ENCODE assay signal across 22 cellular contexts in the genomic region with DNA sequence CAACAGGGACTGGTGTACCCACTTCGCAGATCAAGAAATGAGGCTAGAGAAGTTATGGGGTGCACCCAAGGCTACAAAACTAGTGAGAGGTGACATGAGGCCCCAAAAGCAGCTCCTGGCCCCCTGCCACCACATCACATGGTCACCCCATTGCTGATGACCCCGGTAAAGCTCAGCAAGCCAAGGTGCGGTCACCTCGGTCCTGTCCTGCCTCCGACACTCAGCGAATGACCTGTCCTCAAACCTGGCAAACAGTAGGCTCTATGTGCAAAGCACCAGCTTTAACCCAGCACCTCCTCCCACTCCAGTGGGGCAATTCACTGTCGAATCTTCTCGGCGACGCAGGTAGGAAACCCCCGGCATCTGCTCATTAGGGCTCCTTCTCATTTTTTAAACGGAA.
A peak's percentile ranks its signal among the peaks of the same experiment; 100 is the strongest.
DNase-seq lines count a peak whose midpoint lies in the region; ATAC-seq, FAIRE-seq and TF ChIP-seq lines count a peak whose summit lies in the region.
"Had no signal": no experiment of that assay in that cellular context is flagged by ENCODE, and none has a peak within 500 bp of the region (broad histone marks: within the 10 kb centered on the region; RNA-seq: fewer than 3 reads in every experiment).

No MANE protein-coding gene starts in this region.

- FAIRE-seq in A549 (lab: Jason Lieb, UNC): no peak
- FAIRE-seq: GM12891 had no signal

- H3K4me2 ChIP-seq in A549: peak overlapping the region; percentile 90

- DNase-seq in A549 (ENCODE audit: low read depth in 1 of 2, low spot score in 1 of 2) (peak; percentile 39 to 72), ascending aorta (ENCODE audit: low spot score in 2 of 2) (no peak), left lung (no peak), gastrocnemius medialis (no peak), foreskin melanocyte (no peak), DMS79 (lab: John Stamatoyannopoulos, UW) (no peak), NCI-H2081 treated with DMSO at 0.1 percent for 48 hours (lab: John Stamatoyannopoulos, UW) (no peak)
- DNase-seq: activated CD4-positive, CD25-positive, alpha-beta regulatory T cell; activated T-cell treated with anti-CD3 and anti-CD28 coated beads, Interleukin-2, amount 50 U/mL, for 72 hours; CD4-positive, CD25-positive, alpha-beta regulatory T cell; colonic mucosa; DMS153; GF-D8; NCI-H146; occipital lobe; SK-N-SH; stimulated activated naive CD4-positive, alpha-beta T cell; T-helper 9 cell had no signal

- TF ChIP-seq EP300 in A549 (IDR thresholded peaks at IDR 0.05): no peak

- POLR2A ChIA-PET in A549 (lab: Yijun Ruan, JAX): interaction anchor here (0.6 to 2.3 kb wide), 7 partner anchors 79 to 172 kb away, joined by 3 to 33 read pairs (median 9); no protein-coding TSS in a partner anchor

- 7% methylated on average over 12 of the region's 12 CpGs for WGBS in A549 (ENCODE audit: missing lambda C conversion rate)

- H3K4me3 ChIP-seq in A549 (peak overlapping the region; percentile 28), ascending aorta (no peak overlapping the region), left lung (no peak overlapping the region), gastrocnemius medialis (no peak overlapping the region)
- H3K4me3 ChIP-seq: body of pancreas, colonic mucosa had no signal

- TF ChIP-seq CTCF in A549 (IDR thresholded peaks at IDR 0.05) (no peak), ascending aorta (IDR thresholded peaks at IDR 0.05) (no peak), left lung (IDR thresholded peaks at IDR 0.05) (no peak), gastrocnemius medialis (IDR thresholded peaks at IDR 0.05 in 4 of 5, conservative IDR thresholded peaks at IDR 0.05 in 1 of 5) (no peak)

- peaks cover 10% of the 10 kb centered on the region for H3K9me3 ChIP-seq in A549
- H3K9me3 ChIP-seq in ascending aorta: no peaks in the 10 kb centered on the region
- H3K9me3 ChIP-seq in left lung: no peaks in the 10 kb centered on the region
- no peaks in the 10 kb centered on the region for H3K9me3 ChIP-seq in gastrocnemius medialis
- H3K9me3 ChIP-seq: body of pancreas, colonic mucosa, SK-N-SH had no signal

- no peak for TF ChIP-seq RAD21 in A549 (conservative IDR thresholded peaks at IDR 0.05 in 1 of 2, IDR thresholded peaks at IDR 0.05 in 1 of 2)

- intact Hi-C loops in ascending aorta (cut with DNase I): no loop called here
- intact Hi-C loops in left lung (cut with DNase I): no loop called here
- intact Hi-C loops in gastrocnemius medialis (cut with DNase I; ENCODE audit: low total_unique reads): loop anchor here (2.0 to 5.0 kb wide), 3 partner anchors 33 to 487 kb away; no protein-coding TSS in a partner anchor

- H3K27me3 ChIP-seq in ascending aorta (no peaks in the 10 kb centered on the region), left lung (no peaks in the 10 kb centered on the region), gastrocnemius medialis (no peaks in the 10 kb centered on the region)
- H3K27me3 ChIP-seq: body of pancreas, colonic mucosa had no signal

- in situ Hi-C loops in gastrocnemius medialis (cut with MboI; ENCODE audit: low sequenced_read_pairs in 4 of 4): loop anchor here (10.0 to 25.0 kb wide), 8 partner anchors 115 to 897 kb away; no protein-coding TSS in a partner anchor

- CTCF ChIA-PET in A549 (lab: Yijun Ruan, JAX): interaction anchor here (0.6 to 3.4 kb wide), 13 partner anchors 11 to 478 kb away, joined by 3 to 17 read pairs (median 5); no protein-coding TSS in a partner anchor

- ATAC-seq in A549 (peak; percentile 8 to 9), left lung (no peak), gastrocnemius medialis (no peak), GM19324 (IDR thresholded peaks at IDR 0.05; ENCODE audit: low FRiP score, unreplicated experiment) (no peak)
- ATAC-seq: HCT116 had no signal

- H3K36me3 ChIP-seq in ascending aorta: no peaks in the 10 kb centered on the region
- no peaks in the 10 kb centered on the region for H3K36me3 ChIP-seq in left lung
- no peaks in the 10 kb centered on the region for H3K36me3 ChIP-seq in gastrocnemius medialis
- H3K36me3 ChIP-seq: colonic mucosa had no signal

- TF ChIP-seq POLR2A in A549 (IDR thresholded peaks at IDR 0.05; ENCODE audit: low read length): peak; percentile 35; the same call in 1 of the 2 replicates
- TF ChIP-seq POLR2A in gastrocnemius medialis (IDR thresholded peaks at IDR 0.05): no peak

- peaks cover 74% of the 10 kb centered on the region for H3K4me1 ChIP-seq in A549
- peaks cover 0 to 11% of the 10 kb centered on the region in 2 donors for H3K4me1 ChIP-seq in ascending aorta
- H3K4me1 ChIP-seq in left lung: peaks cover 3 to 15% of the 10 kb centered on the region in 2 donors
- peaks cover 13 to 21% of the 10 kb centered on the region in 2 donors for H3K4me1 ChIP-seq in gastrocnemius medialis
- H3K4me1 ChIP-seq: colonic mucosa had no signal

- H3K27ac ChIP-seq in A549: peak overlapping the region; percentile 94 to 100
- peak overlapping the region; percentile 62 to 79 for H3K27ac ChIP-seq in ascending aorta
- H3K27ac ChIP-seq in left lung: peak overlapping the region; percentile 37 to 80
- H3K27ac ChIP-seq in gastrocnemius medialis: peak overlapping the region; percentile 20 to 58 (median 52)
- H3K27ac ChIP-seq: body of pancreas, colonic mucosa had no signal

TF ChIP-seq in A549, 52 proteins besides CTCF, POLR2A, EP300 and RAD21 (continues in another document):
- TF ChIP-seq, protein P1, sequence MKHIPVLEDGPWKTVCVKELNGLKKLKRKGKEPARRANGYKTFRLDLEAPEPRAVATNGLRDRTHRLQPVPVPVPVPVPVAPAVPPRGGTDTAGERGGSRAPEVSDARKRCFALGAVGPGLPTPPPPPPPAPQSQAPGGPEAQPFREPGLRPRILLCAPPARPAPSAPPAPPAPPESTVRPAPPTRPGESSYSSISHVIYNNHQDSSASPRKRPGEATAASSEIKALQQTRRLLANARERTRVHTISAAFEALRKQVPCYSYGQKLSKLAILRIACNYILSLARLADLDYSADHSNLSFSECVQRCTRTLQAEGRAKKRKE (CRISPR knock-in tag; IDR thresholded peaks at IDR 0.05; ENCODE audit: low read depth): peak; percentile 30; the same call in 1 of the 2 replicates
- TF ChIP-seq, protein P2, sequence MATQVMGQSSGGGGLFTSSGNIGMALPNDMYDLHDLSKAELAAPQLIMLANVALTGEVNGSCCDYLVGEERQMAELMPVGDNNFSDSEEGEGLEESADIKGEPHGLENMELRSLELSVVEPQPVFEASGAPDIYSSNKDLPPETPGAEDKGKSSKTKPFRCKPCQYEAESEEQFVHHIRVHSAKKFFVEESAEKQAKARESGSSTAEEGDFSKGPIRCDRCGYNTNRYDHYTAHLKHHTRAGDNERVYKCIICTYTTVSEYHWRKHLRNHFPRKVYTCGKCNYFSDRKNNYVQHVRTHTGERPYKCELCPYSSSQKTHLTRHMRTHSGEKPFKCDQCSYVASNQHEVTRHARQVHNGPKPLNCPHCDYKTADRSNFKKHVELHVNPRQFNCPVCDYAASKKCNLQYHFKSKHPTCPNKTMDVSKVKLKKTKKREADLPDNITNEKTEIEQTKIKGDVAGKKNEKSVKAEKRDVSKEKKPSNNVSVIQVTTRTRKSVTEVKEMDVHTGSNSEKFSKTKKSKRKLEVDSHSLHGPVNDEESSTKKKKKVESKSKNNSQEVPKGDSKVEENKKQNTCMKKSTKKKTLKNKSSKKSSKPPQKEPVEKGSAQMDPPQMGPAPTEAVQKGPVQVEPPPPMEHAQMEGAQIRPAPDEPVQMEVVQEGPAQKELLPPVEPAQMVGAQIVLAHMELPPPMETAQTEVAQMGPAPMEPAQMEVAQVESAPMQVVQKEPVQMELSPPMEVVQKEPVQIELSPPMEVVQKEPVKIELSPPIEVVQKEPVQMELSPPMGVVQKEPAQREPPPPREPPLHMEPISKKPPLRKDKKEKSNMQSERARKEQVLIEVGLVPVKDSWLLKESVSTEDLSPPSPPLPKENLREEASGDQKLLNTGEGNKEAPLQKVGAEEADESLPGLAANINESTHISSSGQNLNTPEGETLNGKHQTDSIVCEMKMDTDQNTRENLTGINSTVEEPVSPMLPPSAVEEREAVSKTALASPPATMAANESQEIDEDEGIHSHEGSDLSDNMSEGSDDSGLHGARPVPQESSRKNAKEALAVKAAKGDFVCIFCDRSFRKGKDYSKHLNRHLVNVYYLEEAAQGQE (IDR thresholded peaks at IDR 0.05): no peak
- TF ChIP-seq CEBPB (IDR thresholded peaks at IDR 0.05) (no peak), FOSB (CRISPR knock-in tag; IDR thresholded peaks at IDR 0.05) (peak; percentile 68; the same call in 1 of the 2 replicates), HEYL (CRISPR knock-in tag; IDR thresholded peaks at IDR 0.05) (no peak), ZC3H11A (IDR thresholded peaks at IDR 0.05) (no peak), FOSL2 (IDR thresholded peaks at IDR 0.05) (no peak), FOSL2 (CRISPR knock-in tag; IDR thresholded peaks at IDR 0.05) (no peak), RCOR1 (IDR thresholded peaks at IDR 0.05; ENCODE audit: low read depth, low read length) (no peak), CHD4 (IDR thresholded peaks at IDR 0.05; ENCODE audit: borderline replicate concordance) (no peak), TFCP2L1 (CRISPR knock-in tag; IDR thresholded peaks at IDR 0.05) (0 out of 2 replicates have a peak, but pooled peaks have one; percentile 41), HOXB13 (CRISPR knock-in tag; IDR thresholded peaks at IDR 0.05; ENCODE audit: low read depth) (peak; percentile 90; the same call in 1 of the 2 replicates), ZSCAN20 (CRISPR knock-in tag; IDR thresholded peaks at IDR 0.05) (no peak), JUNB (IDR thresholded peaks at IDR 0.05) (no peak), EHF (CRISPR knock-in tag; IDR thresholded peaks at IDR 0.05) (no peak), HOXA7 (CRISPR knock-in tag; IDR thresholded peaks at IDR 0.05) (peak; percentile 85), BHLHE40 (IDR thresholded peaks at IDR 0.05; ENCODE audit: low read depth, low read length) (no peak), FOXS1 (CRISPR knock-in tag; IDR thresholded peaks at IDR 0.05) (peak; percentile 50; the same call in 1 of the 2 replicates)
- TF ChIP-seq, protein P3, sequence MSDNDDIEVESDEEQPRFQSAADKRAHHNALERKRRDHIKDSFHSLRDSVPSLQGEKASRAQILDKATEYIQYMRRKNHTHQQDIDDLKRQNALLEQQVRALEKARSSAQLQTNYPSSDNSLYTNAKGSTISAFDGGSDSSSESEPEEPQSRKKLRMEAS (IDR thresholded peaks at IDR 0.05): 0 out of 2 replicates have a peak, but pooled peaks have one; percentile 41
- TF ChIP-seq, protein P4, sequence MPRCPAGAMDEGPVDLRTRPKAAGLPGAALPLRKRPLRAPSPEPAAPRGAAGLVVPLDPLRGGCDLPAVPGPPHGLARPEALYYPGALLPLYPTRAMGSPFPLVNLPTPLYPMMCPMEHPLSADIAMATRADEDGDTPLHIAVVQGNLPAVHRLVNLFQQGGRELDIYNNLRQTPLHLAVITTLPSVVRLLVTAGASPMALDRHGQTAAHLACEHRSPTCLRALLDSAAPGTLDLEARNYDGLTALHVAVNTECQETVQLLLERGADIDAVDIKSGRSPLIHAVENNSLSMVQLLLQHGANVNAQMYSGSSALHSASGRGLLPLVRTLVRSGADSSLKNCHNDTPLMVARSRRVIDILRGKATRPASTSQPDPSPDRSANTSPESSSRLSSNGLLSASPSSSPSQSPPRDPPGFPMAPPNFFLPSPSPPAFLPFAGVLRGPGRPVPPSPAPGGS (IDR thresholded peaks at IDR 0.05): no peak

Comparison
In these comparisons a context has a peak if more than half of its experiments do, and no peak if none do; other contexts are left out.
1. ATAC-seq: peak in A549 (2 of 2); none in left lung (single experiment), gastrocnemius medialis (0 of 2) and GM19324 (single experiment).
2. DNase-seq: peak in A549 (2 of 2); none in ascending aorta (0 of 2), left lung (0 of 2), gastrocnemius medialis (0 of 2), foreskin melanocyte (single experiment), DMS79 (single experiment) and NCI-H2081 treated with DMSO at 0.1 percent for 48 hours (single experiment).
3. Peak in every context shown above with its lines, with median percentiles within 50 percentile points of each other: H3K27ac ChIP-seq.